ENCODE assay signal across 1 cellular context in the genomic region with DNA sequence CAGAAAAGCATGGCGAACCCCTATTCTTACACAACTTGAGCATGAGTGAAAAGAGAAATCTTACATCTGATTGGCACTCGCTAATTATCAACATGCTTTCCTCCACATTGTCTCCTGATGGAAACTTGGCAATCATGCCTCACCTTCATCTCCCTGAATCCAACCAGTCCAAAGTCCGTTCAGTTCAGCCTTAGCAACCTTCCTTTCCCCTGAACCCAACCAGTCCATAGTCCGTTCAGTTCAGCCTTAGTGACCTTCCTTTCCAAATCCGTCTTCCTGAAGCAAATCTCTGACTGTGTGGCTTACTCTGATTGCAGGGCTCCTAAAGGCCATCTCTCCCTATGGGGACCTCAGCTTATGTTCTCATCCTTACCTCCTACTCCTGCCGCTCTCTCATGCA.
TF ChIP-seq lines count a peak whose summit lies in the region.

No MANE protein-coding gene starts in this region.

TF ChIP-seq in HepG2, 621 proteins besides CTCF, POLR2A, EP300 and RAD21 (continued from another document):
- TF ChIP-seq, protein P1, sequence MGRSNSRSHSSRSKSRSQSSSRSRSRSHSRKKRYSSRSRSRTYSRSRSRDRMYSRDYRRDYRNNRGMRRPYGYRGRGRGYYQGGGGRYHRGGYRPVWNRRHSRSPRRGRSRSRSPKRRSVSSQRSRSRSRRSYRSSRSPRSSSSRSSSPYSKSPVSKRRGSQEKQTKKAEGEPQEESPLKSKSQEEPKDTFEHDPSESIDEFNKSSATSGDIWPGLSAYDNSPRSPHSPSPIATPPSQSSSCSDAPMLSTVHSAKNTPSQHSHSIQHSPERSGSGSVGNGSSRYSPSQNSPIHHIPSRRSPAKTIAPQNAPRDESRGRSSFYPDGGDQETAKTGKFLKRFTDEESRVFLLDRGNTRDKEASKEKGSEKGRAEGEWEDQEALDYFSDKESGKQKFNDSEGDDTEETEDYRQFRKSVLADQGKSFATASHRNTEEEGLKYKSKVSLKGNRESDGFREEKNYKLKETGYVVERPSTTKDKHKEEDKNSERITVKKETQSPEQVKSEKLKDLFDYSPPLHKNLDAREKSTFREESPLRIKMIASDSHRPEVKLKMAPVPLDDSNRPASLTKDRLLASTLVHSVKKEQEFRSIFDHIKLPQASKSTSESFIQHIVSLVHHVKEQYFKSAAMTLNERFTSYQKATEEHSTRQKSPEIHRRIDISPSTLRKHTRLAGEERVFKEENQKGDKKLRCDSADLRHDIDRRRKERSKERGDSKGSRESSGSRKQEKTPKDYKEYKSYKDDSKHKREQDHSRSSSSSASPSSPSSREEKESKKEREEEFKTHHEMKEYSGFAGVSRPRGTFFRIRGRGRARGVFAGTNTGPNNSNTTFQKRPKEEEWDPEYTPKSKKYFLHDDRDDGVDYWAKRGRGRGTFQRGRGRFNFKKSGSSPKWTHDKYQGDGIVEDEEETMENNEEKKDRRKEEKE (IDR thresholded peaks at IDR 0.05): no peak
- TF ChIP-seq CHCHD3 (CRISPR knock-in tag; IDR thresholded peaks at IDR 0.05) (no peak), CHD4 (IDR thresholded peaks at IDR 0.05; ENCODE audit: borderline replicate concordance, low read length) (no peak), MAFK (conservative IDR thresholded peaks at IDR 0.05 in 1 of 2, IDR thresholded peaks at IDR 0.05 in 1 of 2; ENCODE audit: low read length in 2 of 2) (no peak), ZNF782 (CRISPR knock-in tag; IDR thresholded peaks at IDR 0.05; ENCODE audit: borderline replicate concordance) (no peak), ATAD3A (CRISPR knock-in tag; IDR thresholded peaks at IDR 0.05) (no peak), SRSF9 (IDR thresholded peaks at IDR 0.05; ENCODE audit: borderline replicate concordance, insufficient read depth, low read depth, low read length, poor library complexity, severe bottlenecking) (no peak), TSC22D2 (CRISPR knock-in tag; IDR thresholded peaks at IDR 0.05; ENCODE audit: borderline replicate concordance) (no peak), KDM6A (CRISPR knock-in tag; IDR thresholded peaks at IDR 0.05; ENCODE audit: low read depth) (no peak), FOXM1 (CRISPR knock-in tag; IDR thresholded peaks at IDR 0.05) (no peak)
- TF ChIP-seq, protein P2, sequence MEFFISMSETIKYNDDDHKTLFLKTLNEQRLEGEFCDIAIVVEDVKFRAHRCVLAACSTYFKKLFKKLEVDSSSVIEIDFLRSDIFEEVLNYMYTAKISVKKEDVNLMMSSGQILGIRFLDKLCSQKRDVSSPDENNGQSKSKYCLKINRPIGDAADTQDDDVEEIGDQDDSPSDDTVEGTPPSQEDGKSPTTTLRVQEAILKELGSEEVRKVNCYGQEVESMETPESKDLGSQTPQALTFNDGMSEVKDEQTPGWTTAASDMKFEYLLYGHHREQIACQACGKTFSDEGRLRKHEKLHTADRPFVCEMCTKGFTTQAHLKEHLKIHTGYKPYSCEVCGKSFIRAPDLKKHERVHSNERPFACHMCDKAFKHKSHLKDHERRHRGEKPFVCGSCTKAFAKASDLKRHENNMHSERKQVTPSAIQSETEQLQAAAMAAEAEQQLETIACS (CRISPR knock-in tag; IDR thresholded peaks at IDR 0.05): no peak
- TF ChIP-seq, protein P3, sequence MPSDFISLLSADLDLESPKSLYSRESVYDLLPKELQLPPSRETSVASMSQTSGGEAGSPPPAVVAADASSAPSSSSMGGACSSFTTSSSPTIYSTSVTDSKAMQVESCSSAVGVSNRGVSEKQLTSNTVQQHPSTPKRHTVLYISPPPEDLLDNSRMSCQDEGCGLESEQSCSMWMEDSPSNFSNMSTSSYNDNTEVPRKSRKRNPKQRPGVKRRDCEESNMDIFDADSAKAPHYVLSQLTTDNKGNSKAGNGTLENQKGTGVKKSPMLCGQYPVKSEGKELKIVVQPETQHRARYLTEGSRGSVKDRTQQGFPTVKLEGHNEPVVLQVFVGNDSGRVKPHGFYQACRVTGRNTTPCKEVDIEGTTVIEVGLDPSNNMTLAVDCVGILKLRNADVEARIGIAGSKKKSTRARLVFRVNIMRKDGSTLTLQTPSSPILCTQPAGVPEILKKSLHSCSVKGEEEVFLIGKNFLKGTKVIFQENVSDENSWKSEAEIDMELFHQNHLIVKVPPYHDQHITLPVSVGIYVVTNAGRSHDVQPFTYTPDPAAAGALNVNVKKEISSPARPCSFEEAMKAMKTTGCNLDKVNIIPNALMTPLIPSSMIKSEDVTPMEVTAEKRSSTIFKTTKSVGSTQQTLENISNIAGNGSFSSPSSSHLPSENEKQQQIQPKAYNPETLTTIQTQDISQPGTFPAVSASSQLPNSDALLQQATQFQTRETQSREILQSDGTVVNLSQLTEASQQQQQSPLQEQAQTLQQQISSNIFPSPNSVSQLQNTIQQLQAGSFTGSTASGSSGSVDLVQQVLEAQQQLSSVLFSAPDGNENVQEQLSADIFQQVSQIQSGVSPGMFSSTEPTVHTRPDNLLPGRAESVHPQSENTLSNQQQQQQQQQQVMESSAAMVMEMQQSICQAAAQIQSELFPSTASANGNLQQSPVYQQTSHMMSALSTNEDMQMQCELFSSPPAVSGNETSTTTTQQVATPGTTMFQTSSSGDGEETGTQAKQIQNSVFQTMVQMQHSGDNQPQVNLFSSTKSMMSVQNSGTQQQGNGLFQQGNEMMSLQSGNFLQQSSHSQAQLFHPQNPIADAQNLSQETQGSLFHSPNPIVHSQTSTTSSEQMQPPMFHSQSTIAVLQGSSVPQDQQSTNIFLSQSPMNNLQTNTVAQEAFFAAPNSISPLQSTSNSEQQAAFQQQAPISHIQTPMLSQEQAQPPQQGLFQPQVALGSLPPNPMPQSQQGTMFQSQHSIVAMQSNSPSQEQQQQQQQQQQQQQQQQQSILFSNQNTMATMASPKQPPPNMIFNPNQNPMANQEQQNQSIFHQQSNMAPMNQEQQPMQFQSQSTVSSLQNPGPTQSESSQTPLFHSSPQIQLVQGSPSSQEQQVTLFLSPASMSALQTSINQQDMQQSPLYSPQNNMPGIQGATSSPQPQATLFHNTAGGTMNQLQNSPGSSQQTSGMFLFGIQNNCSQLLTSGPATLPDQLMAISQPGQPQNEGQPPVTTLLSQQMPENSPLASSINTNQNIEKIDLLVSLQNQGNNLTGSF (CRISPR knock-in tag; IDR thresholded peaks at IDR 0.05): no peak
- TF ChIP-seq, protein P4, sequence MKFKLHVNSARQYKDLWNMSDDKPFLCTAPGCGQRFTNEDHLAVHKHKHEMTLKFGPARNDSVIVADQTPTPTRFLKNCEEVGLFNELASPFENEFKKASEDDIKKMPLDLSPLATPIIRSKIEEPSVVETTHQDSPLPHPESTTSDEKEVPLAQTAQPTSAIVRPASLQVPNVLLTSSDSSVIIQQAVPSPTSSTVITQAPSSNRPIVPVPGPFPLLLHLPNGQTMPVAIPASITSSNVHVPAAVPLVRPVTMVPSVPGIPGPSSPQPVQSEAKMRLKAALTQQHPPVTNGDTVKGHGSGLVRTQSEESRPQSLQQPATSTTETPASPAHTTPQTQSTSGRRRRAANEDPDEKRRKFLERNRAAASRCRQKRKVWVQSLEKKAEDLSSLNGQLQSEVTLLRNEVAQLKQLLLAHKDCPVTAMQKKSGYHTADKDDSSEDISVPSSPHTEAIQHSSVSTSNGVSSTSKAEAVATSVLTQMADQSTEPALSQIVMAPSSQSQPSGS (CRISPR knock-in tag; IDR thresholded peaks at IDR 0.05): no peak
- TF ChIP-seq, protein P5, sequence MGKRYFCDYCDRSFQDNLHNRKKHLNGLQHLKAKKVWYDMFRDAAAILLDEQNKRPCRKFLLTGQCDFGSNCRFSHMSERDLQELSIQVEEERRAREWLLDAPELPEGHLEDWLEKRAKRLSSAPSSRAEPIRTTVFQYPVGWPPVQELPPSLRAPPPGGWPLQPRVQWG (CRISPR knock-in tag; IDR thresholded peaks at IDR 0.05; ENCODE audit: borderline replicate concordance, low read depth): no peak
- TF ChIP-seq, protein P6, sequence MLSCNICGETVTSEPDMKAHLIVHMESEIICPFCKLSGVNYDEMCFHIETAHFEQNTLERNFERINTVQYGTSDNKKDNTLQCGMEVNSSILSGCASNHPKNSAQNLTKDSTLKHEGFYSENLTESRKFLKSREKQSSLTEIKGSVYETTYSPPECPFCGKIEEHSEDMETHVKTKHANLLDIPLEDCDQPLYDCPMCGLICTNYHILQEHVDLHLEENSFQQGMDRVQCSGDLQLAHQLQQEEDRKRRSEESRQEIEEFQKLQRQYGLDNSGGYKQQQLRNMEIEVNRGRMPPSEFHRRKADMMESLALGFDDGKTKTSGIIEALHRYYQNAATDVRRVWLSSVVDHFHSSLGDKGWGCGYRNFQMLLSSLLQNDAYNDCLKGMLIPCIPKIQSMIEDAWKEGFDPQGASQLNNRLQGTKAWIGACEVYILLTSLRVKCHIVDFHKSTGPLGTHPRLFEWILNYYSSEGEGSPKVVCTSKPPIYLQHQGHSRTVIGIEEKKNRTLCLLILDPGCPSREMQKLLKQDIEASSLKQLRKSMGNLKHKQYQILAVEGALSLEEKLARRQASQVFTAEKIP (CRISPR knock-in tag; IDR thresholded peaks at IDR 0.05; ENCODE audit: borderline replicate concordance): no peak
- TF ChIP-seq, protein P7, sequence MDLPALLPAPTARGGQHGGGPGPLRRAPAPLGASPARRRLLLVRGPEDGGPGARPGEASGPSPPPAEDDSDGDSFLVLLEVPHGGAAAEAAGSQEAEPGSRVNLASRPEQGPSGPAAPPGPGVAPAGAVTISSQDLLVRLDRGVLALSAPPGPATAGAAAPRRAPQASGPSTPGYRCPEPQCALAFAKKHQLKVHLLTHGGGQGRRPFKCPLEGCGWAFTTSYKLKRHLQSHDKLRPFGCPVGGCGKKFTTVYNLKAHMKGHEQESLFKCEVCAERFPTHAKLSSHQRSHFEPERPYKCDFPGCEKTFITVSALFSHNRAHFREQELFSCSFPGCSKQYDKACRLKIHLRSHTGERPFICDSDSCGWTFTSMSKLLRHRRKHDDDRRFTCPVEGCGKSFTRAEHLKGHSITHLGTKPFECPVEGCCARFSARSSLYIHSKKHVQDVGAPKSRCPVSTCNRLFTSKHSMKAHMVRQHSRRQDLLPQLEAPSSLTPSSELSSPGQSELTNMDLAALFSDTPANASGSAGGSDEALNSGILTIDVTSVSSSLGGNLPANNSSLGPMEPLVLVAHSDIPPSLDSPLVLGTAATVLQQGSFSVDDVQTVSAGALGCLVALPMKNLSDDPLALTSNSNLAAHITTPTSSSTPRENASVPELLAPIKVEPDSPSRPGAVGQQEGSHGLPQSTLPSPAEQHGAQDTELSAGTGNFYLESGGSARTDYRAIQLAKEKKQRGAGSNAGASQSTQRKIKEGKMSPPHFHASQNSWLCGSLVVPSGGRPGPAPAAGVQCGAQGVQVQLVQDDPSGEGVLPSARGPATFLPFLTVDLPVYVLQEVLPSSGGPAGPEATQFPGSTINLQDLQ (CRISPR knock-in tag; IDR thresholded peaks at IDR 0.05): no peak
